In genomic region chr11:468493-468892, GRCh38 we compare ENCODE assay signal across 1 cellular context.
TF ChIP-seq lines count a peak whose summit lies in the region.

No MANE protein-coding gene starts in this region.

TF ChIP-seq in endothelial cell of umbilical vein, 7 proteins besides CTCF, POLR2A, EP300 and RAD21:
- TF ChIP-seq MYC (IDR thresholded peaks at IDR 0.05; ENCODE audit: low read depth, low read length) (no peak), GATA2 (IDR thresholded peaks at IDR 0.05; ENCODE audit: insufficient read depth, insufficient read length, low read depth, low read length) (no peak), JUN (IDR thresholded peaks at IDR 0.05; ENCODE audit: borderline replicate concordance, insufficient read depth, insufficient read length, low read depth) (no peak), EZH2 (IDR thresholded peaks at IDR 0.05; ENCODE audit: borderline replicate concordance, low read depth, low read length, severe bottlenecking) (no peak), POLR2AphosphoS5 (IDR thresholded peaks at IDR 0.05; ENCODE audit: insufficient read depth, low read depth, low read length) (no peak), FOS (IDR thresholded peaks at IDR 0.05; ENCODE audit: borderline replicate concordance, insufficient read depth, low read length) (no peak)
- TF ChIP-seq, protein P1, sequence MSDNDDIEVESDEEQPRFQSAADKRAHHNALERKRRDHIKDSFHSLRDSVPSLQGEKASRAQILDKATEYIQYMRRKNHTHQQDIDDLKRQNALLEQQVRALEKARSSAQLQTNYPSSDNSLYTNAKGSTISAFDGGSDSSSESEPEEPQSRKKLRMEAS (IDR thresholded peaks at IDR 0.05; ENCODE audit: insufficient read depth, insufficient read length): no peak
